In the genomic region with DNA sequence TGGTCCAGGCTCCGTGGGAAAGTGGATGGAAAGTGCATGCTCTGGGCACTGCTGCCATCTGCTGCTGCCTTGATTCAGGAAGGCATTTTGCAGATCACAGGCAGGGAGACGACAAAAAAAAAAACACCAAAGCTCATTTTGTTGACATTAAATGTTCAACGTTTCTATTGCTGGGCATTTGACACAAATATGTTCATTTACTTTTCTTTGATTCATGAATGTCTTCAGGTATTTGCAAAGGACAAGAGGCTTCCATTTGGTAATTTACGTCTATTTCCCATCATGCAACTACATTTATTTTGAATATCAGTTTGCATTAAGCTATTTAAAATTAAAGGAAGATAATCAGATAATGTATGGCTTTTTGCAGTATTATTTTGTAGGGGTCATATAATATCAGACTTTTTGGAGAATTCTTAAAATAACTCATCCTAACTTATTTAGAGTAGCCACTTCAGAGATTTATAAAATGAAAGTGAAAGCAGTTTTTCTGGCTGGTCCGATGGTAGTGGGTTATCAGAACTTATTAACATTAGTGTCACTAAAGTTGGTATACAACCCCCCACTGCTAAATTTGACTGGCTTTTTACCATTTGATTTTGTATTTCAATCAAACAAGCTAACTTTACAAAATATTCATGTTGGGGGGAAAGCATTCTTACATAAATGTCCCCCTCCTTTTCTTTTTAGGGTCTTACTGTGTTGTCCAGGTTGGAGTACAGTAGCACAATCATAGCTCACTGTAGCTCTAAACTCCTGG, we compare ENCODE assay signal across 1 cellular context.
TF ChIP-seq lines count a peak whose summit lies in the region.

No MANE protein-coding gene starts in this region.

TF ChIP-seq in HepG2, 621 proteins besides CTCF, POLR2A, EP300 and RAD21 (continued from another document and continues in another):
- TF ChIP-seq, protein P1, sequence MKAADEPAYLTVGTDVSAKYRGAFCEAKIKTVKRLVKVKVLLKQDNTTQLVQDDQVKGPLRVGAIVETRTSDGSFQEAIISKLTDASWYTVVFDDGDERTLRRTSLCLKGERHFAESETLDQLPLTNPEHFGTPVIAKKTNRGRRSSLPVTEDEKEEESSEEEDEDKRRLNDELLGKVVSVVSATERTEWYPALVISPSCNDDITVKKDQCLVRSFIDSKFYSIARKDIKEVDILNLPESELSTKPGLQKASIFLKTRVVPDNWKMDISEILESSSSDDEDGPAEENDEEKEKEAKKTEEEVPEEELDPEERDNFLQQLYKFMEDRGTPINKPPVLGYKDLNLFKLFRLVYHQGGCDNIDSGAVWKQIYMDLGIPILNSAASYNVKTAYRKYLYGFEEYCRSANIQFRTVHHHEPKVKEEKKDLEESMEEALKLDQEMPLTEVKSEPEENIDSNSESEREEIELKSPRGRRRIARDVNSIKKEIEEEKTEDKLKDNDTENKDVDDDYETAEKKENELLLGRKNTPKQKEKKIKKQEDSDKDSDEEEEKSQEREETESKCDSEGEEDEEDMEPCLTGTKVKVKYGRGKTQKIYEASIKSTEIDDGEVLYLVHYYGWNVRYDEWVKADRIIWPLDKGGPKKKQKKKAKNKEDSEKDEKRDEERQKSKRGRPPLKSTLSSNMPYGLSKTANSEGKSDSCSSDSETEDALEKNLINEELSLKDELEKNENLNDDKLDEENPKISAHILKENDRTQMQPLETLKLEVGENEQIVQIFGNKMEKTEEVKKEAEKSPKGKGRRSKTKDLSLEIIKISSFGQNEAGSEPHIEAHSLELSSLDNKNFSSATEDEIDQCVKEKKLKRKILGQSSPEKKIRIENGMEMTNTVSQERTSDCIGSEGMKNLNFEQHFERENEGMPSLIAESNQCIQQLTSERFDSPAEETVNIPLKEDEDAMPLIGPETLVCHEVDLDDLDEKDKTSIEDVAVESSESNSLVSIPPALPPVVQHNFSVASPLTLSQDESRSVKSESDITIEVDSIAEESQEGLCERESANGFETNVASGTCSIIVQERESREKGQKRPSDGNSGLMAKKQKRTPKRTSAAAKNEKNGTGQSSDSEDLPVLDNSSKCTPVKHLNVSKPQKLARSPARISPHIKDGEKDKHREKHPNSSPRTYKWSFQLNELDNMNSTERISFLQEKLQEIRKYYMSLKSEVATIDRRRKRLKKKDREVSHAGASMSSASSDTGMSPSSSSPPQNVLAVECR (CRISPR knock-in tag; IDR thresholded peaks at IDR 0.05; ENCODE audit: borderline replicate concordance), result no peak
- TF ChIP-seq, protein P2, sequence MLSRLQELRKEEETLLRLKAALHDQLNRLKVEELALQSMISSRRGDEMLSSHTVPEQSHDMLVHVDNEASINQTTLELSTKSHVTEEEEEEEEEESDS (CRISPR knock-in tag; IDR thresholded peaks at IDR 0.05; ENCODE audit: borderline replicate concordance), result peak; percentile 100
- TF ChIP-seq ZNF644 (CRISPR knock-in tag; IDR thresholded peaks at IDR 0.05; ENCODE audit: low read depth) (no peak), SMAD1 (CRISPR knock-in tag; IDR thresholded peaks at IDR 0.05; ENCODE audit: borderline replicate concordance, low read depth) (no peak), PHF5A (CRISPR knock-in tag; IDR thresholded peaks at IDR 0.05; ENCODE audit: low read depth, unreplicated experiment) (peak; percentile 24), ISX (CRISPR knock-in tag; conservative IDR thresholded peaks at IDR 0.05) (no peak), ZFAT (CRISPR knock-in tag; conservative IDR thresholded peaks at IDR 0.05) (no peak), ZC3H13 (CRISPR knock-in tag; IDR thresholded peaks at IDR 0.05) (no peak), DMAP1 (CRISPR knock-in tag; IDR thresholded peaks at IDR 0.05) (no peak), YEATS2 (CRISPR knock-in tag; IDR thresholded peaks at IDR 0.05; ENCODE audit: borderline replicate concordance) (no peak), SALL1 (CRISPR knock-in tag; IDR thresholded peaks at IDR 0.05) (peak; percentile 32; the same call in 1 of the 2 replicates), ZNF615 (CRISPR knock-in tag; IDR thresholded peaks at IDR 0.05; ENCODE audit: borderline replicate concordance) (no peak), HMGA1 (CRISPR knock-in tag; conservative IDR thresholded peaks at IDR 0.05) (no peak), TBP (CRISPR knock-in tag; IDR thresholded peaks at IDR 0.05) (no peak), KDM5A (IDR thresholded peaks at IDR 0.05; ENCODE audit: borderline replicate concordance, low read length) (peak; percentile 99), ZNF234 (CRISPR knock-in tag; conservative IDR thresholded peaks at IDR 0.05) (no peak), ZNF724P (CRISPR knock-in tag; IDR thresholded peaks at IDR 0.05; ENCODE audit: borderline replicate concordance) (no peak), ZSCAN31 (CRISPR knock-in tag; IDR thresholded peaks at IDR 0.05; ENCODE audit: low read depth) (no peak), NCOR1 (IDR thresholded peaks at IDR 0.05; ENCODE audit: borderline replicate concordance, low read length) (no peak; the same call in 1 of the 2 replicates)
- TF ChIP-seq, protein P3, sequence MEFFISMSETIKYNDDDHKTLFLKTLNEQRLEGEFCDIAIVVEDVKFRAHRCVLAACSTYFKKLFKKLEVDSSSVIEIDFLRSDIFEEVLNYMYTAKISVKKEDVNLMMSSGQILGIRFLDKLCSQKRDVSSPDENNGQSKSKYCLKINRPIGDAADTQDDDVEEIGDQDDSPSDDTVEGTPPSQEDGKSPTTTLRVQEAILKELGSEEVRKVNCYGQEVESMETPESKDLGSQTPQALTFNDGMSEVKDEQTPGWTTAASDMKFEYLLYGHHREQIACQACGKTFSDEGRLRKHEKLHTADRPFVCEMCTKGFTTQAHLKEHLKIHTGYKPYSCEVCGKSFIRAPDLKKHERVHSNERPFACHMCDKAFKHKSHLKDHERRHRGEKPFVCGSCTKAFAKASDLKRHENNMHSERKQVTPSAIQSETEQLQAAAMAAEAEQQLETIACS (CRISPR knock-in tag; IDR thresholded peaks at IDR 0.05), result no peak
- TF ChIP-seq, protein P4, sequence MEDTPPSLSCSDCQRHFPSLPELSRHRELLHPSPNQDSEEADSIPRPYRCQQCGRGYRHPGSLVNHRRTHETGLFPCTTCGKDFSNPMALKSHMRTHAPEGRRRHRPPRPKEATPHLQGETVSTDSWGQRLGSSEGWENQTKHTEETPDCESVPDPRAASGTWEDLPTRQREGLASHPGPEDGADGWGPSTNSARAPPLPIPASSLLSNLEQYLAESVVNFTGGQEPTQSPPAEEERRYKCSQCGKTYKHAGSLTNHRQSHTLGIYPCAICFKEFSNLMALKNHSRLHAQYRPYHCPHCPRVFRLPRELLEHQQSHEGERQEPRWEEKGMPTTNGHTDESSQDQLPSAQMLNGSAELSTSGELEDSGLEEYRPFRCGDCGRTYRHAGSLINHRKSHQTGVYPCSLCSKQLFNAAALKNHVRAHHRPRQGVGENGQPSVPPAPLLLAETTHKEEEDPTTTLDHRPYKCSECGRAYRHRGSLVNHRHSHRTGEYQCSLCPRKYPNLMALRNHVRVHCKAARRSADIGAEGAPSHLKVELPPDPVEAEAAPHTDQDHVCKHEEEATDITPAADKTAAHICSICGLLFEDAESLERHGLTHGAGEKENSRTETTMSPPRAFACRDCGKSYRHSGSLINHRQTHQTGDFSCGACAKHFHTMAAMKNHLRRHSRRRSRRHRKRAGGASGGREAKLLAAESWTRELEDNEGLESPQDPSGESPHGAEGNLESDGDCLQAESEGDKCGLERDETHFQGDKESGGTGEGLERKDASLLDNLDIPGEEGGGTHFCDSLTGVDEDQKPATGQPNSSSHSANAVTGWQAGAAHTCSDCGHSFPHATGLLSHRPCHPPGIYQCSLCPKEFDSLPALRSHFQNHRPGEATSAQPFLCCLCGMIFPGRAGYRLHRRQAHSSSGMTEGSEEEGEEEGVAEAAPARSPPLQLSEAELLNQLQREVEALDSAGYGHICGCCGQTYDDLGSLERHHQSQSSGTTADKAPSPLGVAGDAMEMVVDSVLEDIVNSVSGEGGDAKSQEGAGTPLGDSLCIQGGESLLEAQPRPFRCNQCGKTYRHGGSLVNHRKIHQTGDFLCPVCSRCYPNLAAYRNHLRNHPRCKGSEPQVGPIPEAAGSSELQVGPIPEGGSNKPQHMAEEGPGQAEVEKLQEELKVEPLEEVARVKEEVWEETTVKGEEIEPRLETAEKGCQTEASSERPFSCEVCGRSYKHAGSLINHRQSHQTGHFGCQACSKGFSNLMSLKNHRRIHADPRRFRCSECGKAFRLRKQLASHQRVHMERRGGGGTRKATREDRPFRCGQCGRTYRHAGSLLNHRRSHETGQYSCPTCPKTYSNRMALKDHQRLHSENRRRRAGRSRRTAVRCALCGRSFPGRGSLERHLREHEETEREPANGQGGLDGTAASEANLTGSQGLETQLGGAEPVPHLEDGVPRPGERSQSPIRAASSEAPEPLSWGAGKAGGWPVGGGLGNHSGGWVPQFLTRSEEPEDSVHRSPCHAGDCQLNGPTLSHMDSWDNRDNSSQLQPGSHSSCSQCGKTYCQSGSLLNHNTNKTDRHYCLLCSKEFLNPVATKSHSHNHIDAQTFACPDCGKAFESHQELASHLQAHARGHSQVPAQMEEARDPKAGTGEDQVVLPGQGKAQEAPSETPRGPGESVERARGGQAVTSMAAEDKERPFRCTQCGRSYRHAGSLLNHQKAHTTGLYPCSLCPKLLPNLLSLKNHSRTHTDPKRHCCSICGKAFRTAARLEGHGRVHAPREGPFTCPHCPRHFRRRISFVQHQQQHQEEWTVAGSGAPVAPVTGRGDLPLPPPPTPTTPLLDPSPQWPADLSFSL (CRISPR knock-in tag; IDR thresholded peaks at IDR 0.05), result no peak
- TF ChIP-seq, protein P5, sequence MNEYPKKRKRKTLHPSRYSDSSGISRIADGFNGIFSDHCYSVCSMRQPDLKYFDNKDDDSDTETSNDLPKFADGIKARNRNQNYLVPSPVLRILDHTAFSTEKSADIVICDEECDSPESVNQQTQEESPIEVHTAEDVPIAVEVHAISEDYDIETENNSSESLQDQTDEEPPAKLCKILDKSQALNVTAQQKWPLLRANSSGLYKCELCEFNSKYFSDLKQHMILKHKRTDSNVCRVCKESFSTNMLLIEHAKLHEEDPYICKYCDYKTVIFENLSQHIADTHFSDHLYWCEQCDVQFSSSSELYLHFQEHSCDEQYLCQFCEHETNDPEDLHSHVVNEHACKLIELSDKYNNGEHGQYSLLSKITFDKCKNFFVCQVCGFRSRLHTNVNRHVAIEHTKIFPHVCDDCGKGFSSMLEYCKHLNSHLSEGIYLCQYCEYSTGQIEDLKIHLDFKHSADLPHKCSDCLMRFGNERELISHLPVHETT (CRISPR knock-in tag; conservative IDR thresholded peaks at IDR 0.05), result no peak
- TF ChIP-seq, protein P6, sequence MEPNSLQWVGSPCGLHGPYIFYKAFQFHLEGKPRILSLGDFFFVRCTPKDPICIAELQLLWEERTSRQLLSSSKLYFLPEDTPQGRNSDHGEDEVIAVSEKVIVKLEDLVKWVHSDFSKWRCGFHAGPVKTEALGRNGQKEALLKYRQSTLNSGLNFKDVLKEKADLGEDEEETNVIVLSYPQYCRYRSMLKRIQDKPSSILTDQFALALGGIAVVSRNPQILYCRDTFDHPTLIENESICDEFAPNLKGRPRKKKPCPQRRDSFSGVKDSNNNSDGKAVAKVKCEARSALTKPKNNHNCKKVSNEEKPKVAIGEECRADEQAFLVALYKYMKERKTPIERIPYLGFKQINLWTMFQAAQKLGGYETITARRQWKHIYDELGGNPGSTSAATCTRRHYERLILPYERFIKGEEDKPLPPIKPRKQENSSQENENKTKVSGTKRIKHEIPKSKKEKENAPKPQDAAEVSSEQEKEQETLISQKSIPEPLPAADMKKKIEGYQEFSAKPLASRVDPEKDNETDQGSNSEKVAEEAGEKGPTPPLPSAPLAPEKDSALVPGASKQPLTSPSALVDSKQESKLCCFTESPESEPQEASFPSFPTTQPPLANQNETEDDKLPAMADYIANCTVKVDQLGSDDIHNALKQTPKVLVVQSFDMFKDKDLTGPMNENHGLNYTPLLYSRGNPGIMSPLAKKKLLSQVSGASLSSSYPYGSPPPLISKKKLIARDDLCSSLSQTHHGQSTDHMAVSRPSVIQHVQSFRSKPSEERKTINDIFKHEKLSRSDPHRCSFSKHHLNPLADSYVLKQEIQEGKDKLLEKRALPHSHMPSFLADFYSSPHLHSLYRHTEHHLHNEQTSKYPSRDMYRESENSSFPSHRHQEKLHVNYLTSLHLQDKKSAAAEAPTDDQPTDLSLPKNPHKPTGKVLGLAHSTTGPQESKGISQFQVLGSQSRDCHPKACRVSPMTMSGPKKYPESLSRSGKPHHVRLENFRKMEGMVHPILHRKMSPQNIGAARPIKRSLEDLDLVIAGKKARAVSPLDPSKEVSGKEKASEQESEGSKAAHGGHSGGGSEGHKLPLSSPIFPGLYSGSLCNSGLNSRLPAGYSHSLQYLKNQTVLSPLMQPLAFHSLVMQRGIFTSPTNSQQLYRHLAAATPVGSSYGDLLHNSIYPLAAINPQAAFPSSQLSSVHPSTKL (CRISPR knock-in tag; IDR thresholded peaks at IDR 0.05), result peak; percentile 25; the same call in 1 of the 2 replicates
- TF ChIP-seq, protein P7, sequence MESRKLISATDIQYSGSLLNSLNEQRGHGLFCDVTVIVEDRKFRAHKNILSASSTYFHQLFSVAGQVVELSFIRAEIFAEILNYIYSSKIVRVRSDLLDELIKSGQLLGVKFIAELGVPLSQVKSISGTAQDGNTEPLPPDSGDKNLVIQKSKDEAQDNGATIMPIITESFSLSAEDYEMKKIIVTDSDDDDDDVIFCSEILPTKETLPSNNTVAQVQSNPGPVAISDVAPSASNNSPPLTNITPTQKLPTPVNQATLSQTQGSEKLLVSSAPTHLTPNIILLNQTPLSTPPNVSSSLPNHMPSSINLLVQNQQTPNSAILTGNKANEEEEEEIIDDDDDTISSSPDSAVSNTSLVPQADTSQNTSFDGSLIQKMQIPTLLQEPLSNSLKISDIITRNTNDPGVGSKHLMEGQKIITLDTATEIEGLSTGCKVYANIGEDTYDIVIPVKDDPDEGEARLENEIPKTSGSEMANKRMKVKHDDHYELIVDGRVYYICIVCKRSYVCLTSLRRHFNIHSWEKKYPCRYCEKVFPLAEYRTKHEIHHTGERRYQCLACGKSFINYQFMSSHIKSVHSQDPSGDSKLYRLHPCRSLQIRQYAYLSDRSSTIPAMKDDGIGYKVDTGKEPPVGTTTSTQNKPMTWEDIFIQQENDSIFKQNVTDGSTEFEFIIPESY (CRISPR knock-in tag; IDR thresholded peaks at IDR 0.05), result 0 out of 2 replicates have a peak, but pooled peaks have one; percentile 20
- TF ChIP-seq, protein P8, sequence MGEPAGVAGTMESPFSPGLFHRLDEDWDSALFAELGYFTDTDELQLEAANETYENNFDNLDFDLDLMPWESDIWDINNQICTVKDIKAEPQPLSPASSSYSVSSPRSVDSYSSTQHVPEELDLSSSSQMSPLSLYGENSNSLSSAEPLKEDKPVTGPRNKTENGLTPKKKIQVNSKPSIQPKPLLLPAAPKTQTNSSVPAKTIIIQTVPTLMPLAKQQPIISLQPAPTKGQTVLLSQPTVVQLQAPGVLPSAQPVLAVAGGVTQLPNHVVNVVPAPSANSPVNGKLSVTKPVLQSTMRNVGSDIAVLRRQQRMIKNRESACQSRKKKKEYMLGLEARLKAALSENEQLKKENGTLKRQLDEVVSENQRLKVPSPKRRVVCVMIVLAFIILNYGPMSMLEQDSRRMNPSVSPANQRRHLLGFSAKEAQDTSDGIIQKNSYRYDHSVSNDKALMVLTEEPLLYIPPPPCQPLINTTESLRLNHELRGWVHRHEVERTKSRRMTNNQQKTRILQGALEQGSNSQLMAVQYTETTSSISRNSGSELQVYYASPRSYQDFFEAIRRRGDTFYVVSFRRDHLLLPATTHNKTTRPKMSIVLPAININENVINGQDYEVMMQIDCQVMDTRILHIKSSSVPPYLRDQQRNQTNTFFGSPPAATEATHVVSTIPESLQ (CRISPR knock-in tag; conservative IDR thresholded peaks at IDR 0.05), result no peak
